Comparison of ENCODE assay signal across 8 cellular contexts in genomic region chr5:172688735-172689572, GRCh38. TPM values are rescaled to one million over a fixed set of nuclear protein-coding genes. Genes with fewer than 3 reads are reported as not detected.
DNase-seq lines count a peak whose midpoint lies in the region; ATAC-seq, FAIRE-seq and TF ChIP-seq lines count a peak whose summit lies in the region.

No MANE protein-coding gene starts in this region.

- H3K4me2 ChIP-seq in smooth muscle cell = peak overlapping the region; percentile 23

- CTCF ChIA-PET in RWPE1 (lab: Yijun Ruan, JAX) (interaction anchor here (0.6 to 1.3 kb wide), 4 partner anchors 8 to 210 kb away, joined by 3 to 4 read pairs (median 3); no protein-coding TSS in a partner anchor), HEK293T (lab: Yijun Ruan, JAX) (interaction anchor here (1.4 kb wide), 1 partner anchor 8 kb away, joined by 4 read pairs; no protein-coding TSS in a partner anchor)

- POLR2A ChIA-PET in RWPE1 (lab: Yijun Ruan, JAX; ENCODE audit: low non-redundant PET) (no interaction called here), HEK293T (lab: Yijun Ruan, JAX) (no interaction called here)

- TF ChIP-seq CTCF in RWPE1 (conservative IDR thresholded peaks at IDR 0.05; ENCODE audit: low read depth) (no peak), smooth muscle cell (IDR thresholded peaks at IDR 0.05; ENCODE audit: borderline replicate concordance, insufficient read depth, poor library complexity, severe bottlenecking) (no peak)

- H3K36me3 ChIP-seq in smooth muscle cell (ENCODE audit: low read depth) = no peaks in the 10 kb centered on the region

- H3K79me2 ChIP-seq in smooth muscle cell (ENCODE audit: low read depth) = no peaks in the 10 kb centered on the region

- TF ChIP-seq POLR2A in GM12891 (IDR thresholded peaks at IDR 0.05; ENCODE audit: low read depth, low read length) = no peak

- H3K27ac ChIP-seq in RWPE1 (peak overlapping the region; percentile 43), epithelial cell of prostate (peak overlapping the region; percentile 50), smooth muscle cell (ENCODE audit: low read depth) (peak overlapping the region; percentile 55)

- no peaks in the 10 kb centered on the region for H3K9me3 ChIP-seq in smooth muscle cell (replicated peaks; ENCODE audit: low read depth)

- H2AFZ ChIP-seq in smooth muscle cell (ENCODE audit: low read depth) = no peak overlapping the region

- no peaks in the 10 kb centered on the region for H3K27me3 ChIP-seq in smooth muscle cell (ENCODE audit: low read depth)

- H3K4me3 ChIP-seq in smooth muscle cell = no peak overlapping the region

- no peaks in the 10 kb centered on the region for H3K4me1 ChIP-seq in smooth muscle cell (ENCODE audit: low read depth)

- FAIRE-seq in GM12891 (lab: Jason Lieb, UNC) = peak; percentile 85

- H3K9ac ChIP-seq in smooth muscle cell (ENCODE audit: low read depth) = peak overlapping the region; percentile 23

- DNase-seq in GM12891 (ENCODE audit: insufficient read length, low spot score) = peak; percentile 71
- DNase-seq in RWPE1 (ENCODE audit: low spot score) = peak; percentile 26
- peak; percentile 49 for DNase-seq in epithelial cell of prostate (ENCODE audit: low read depth, low spot score)
- DNase-seq in smooth muscle cell (lab: John Stamatoyannopoulos, UW; ENCODE audit: unreplicated experiment) = no peak
- DNase-seq in HEK293T (ENCODE audit: extremely low spot score) = no peak
- DNase-seq in hepatic stellate cell (ENCODE audit: low spot score) = no peak
- DNase-seq in activated CD8-positive, alpha-beta memory T cell treated with anti-CD3 and anti-CD28 coated beads, Interleukin-2, amount 50 U/mL, for 4 hours = no peak

- no peaks in the 10 kb centered on the region for H3F3A ChIP-seq in smooth muscle cell (ENCODE audit: low read depth)

- 45% methylated on average over 16 of the region's 16 CpGs for WGBS in smooth muscle cell (ENCODE audit: low lambda C conversion rate)

- H4K20me1 ChIP-seq in smooth muscle cell (ENCODE audit: low read depth) = no peaks in the 10 kb centered on the region

- no peak for ATAC-seq in GM21381 (IDR thresholded peaks at IDR 0.05; ENCODE audit: unreplicated experiment)

TF ChIP-seq in GM12891, 5 proteins besides CTCF, POLR2A, EP300 and RAD21:
- TF ChIP-seq POU2F2 (IDR thresholded peaks at IDR 0.05; ENCODE audit: low read depth, low read length) (no peak), TAF1 (IDR thresholded peaks at IDR 0.05; ENCODE audit: low read depth, low read length) (no peak), SPI1 (IDR thresholded peaks at IDR 0.05; ENCODE audit: low read depth, low read length) (no peak), PAX5 (IDR thresholded peaks at IDR 0.05; ENCODE audit: insufficient read depth, low read length, severe bottlenecking) (no peak), POLR2AphosphoS5 (IDR thresholded peaks at IDR 0.05; ENCODE audit: low read depth, low read length) (no peak)
TF ChIP-seq in GM12891: peak in this region for 0.

TF ChIP-seq in HEK293T, 16 proteins besides CTCF, POLR2A, EP300 and RAD21:
- TF ChIP-seq ARNT (IDR thresholded peaks at IDR 0.05) (no peak), LEF1 (IDR thresholded peaks at IDR 0.05; ENCODE audit: borderline replicate concordance) (no peak), FOXK2 (IDR thresholded peaks at IDR 0.05) (no peak), SUZ12 (IDR thresholded peaks at IDR 0.05) (no peak), ELF4 (IDR thresholded peaks at IDR 0.05) (no peak), CTBP1 (IDR thresholded peaks at IDR 0.05; ENCODE audit: borderline replicate concordance) (no peak), ZNF384 (IDR thresholded peaks at IDR 0.05) (no peak), L3MBTL2 (conservative IDR thresholded peaks at IDR 0.05) (no peak), FOXA1 (IDR thresholded peaks at IDR 0.05) (no peak), TARDBP (IDR thresholded peaks at IDR 0.05) (no peak), SP1 (IDR thresholded peaks at IDR 0.05) (no peak), PKNOX1 (IDR thresholded peaks at IDR 0.05) (no peak), BHLHE40 (IDR thresholded peaks at IDR 0.05; ENCODE audit: borderline replicate concordance) (no peak), FOXM1 (IDR thresholded peaks at IDR 0.05; ENCODE audit: borderline replicate concordance) (no peak), NFRKB (IDR thresholded peaks at IDR 0.05) (no peak), HDGF (IDR thresholded peaks at IDR 0.05; ENCODE audit: borderline replicate concordance) (no peak)

RNA-seq across cellular contexts. Expression of gene NEURL1B, which starts 47.9 kb away (rescaled TPM):
- 0.30 TPM for polyA plus RNA-seq in GM12891 (2012; ENCODE audit: low read depth, missing spikeins)
- 10.0 and 17.7 TPM in 2 replicates for total RNA-seq in smooth muscle cell
- polyA plus RNA-seq in smooth muscle cell = 3.1 and 3.7 TPM in 2 replicates

Comparison
In these comparisons a context has a peak if more than half of its experiments do, and no peak if none do; other contexts are left out.
1. DNase-seq: peak in GM12891 (single experiment), RWPE1 (single experiment) and epithelial cell of prostate (single experiment); none in smooth muscle cell (single experiment), HEK293T (single experiment), hepatic stellate cell (single experiment) and activated CD8-positive, alpha-beta memory T cell treated with anti-CD3 and anti-CD28 coated beads, Interleukin-2, amount 50 U/mL, for 4 hours (single experiment).
2. Peak in every context shown above with its lines, with median percentiles within 50 percentile points of each other: H3K27ac ChIP-seq.